Comparison of ENCODE assay signal across 9 cellular contexts in the genomic region with DNA sequence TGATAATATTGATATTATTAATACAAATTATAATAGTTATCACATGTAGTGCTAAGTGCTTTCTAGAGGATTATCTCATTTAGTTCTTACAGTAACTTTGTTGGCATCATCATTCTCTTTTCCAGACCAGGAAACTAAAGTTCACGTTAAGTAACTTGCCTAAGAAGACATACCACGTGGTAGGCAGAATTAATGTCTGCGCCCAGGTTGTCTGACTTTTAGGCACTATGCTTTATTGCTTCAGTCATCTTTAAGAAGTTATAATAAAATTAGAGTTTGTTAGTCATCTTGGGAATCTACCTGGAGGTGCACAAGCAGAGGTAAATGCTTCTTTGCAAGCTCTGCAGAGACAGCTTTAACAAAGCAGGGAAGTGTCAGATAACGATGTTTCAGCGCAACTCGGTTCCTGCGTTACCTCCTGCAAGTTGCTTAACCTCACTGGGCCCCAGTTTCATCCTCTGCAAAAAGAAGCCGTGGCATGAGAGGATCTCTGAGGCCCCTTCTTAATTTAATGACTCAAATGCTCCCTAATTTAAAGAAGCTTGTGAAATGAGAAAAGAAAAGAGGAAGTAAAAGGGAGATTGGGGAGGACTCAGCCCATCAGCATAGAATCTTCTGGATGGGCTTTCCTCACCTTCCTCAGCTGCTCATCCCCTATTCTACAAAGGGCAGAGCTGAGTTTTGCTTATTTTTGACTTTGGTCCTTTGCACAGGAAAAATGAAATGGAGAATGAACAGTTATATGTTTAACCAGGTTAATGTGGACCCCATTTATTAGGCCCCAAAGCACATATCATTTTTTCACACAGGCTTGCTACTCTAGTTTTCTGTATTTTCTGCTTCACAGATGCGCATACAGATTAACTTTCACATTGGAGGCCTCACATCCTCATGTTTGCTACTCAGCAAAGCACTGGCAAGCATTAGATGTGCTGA. TPM values are rescaled to one million over a fixed set of nuclear protein-coding genes. Genes with fewer than 3 reads are reported as not detected.
DNase-seq lines count a peak whose midpoint lies in the region; ATAC-seq and TF ChIP-seq lines count a peak whose summit lies in the region.
"Had no signal": no experiment of that assay in that cellular context is flagged by ENCODE, and none has a peak within 500 bp of the region (broad histone marks: within the 10 kb centered on the region; RNA-seq: fewer than 3 reads in every experiment).

No MANE protein-coding gene starts in this region.

- TF ChIP-seq EP300 in transverse colon (IDR thresholded peaks at IDR 0.05; ENCODE audit: low read depth): no peak

- H3K36me3 ChIP-seq in DOHH2 (ENCODE audit: control insufficient read depth, low read length) (peaks cover 97% of the 10 kb centered on the region), transverse colon (no peaks in the 10 kb centered on the region)

- no peaks in the 10 kb centered on the region for H3K9me2 ChIP-seq in DOHH2 (replicated peaks; ENCODE audit: control insufficient read depth, low read length)

- H4K20me1 ChIP-seq in DOHH2 (ENCODE audit: control insufficient read depth, insufficient read depth, low read depth, low read length): peaks cover 7% of the 10 kb centered on the region; the same call in 1 of the 2 replicates

- CTCF ChIA-PET in HEK293T (lab: Yijun Ruan, JAX): no interaction called here

- no peaks in the 10 kb centered on the region for H3K27me3 Mint-ChIP-seq in activated naive CD8-positive, alpha-beta T cell treated with anti-CD3 and anti-CD28 coated beads, Interleukin-2, amount 10 ng/mL, durations not matched to agents 7 days and 5 days

- intact Hi-C loops in transverse colon (cut with DNase I; ENCODE audit: low total_unique reads): no loop called here

- H3K79me2 ChIP-seq in DOHH2 (ENCODE audit: control insufficient read depth, low read length): peaks cover 100% of the 10 kb centered on the region

- peak; percentile 30 for ATAC-seq in GM21367 (IDR thresholded peaks at IDR 0.05; ENCODE audit: unreplicated experiment)
- ATAC-seq in activated naive CD8-positive, alpha-beta T cell treated with anti-CD3 and anti-CD28 coated beads, Interleukin-2, amount 10 ng/mL, durations not matched to agents 7 days and 5 days (ENCODE audit: low read depth): no peak

- no peak for TF ChIP-seq CTCF in DOHH2 (IDR thresholded peaks at IDR 0.05; ENCODE audit: low read depth, low read length, poor library complexity, severe bottlenecking)
- no peak for TF ChIP-seq CTCF in transverse colon (IDR thresholded peaks at IDR 0.05)

- WGBS in transverse colon (ENCODE audit: low coverage in 1 of 2), 2 donors: 59 to 64% methylated on average over 5 to 9 of the region's 9 CpGs

- no peak for TF ChIP-seq POLR2A in transverse colon (IDR thresholded peaks at IDR 0.05)

- DNase-seq in KBM-7: peak; percentile 81
- DNase-seq in activated naive CD8-positive, alpha-beta T cell treated with anti-CD3 and anti-CD28 coated beads, Interleukin-2, amount 10 ng/mL, durations not matched to agents 7 days and 5 days: no peak
- no peak for DNase-seq in transverse colon
- DNase-seq in activated gamma-delta T cell (lab: John Stamatoyannopoulos, UW): no peak
- no peak for DNase-seq in NCI-H1694 treated with DMSO at 0.1 percent for 48 hours (lab: John Stamatoyannopoulos, UW)
- no peak for DNase-seq in HEK293T (ENCODE audit: extremely low spot score)

- H3K4me1 ChIP-seq in DOHH2 (ENCODE audit: control insufficient read depth, low read length): peaks cover 88% of the 10 kb centered on the region
- peaks cover 8 to 43% (median 19%) of the 10 kb centered on the region in 4 donors for H3K4me1 ChIP-seq in transverse colon

- H3K9me3 Mint-ChIP-seq in activated naive CD8-positive, alpha-beta T cell treated with anti-CD3 and anti-CD28 coated beads, Interleukin-2, amount 10 ng/mL, durations not matched to agents 7 days and 5 days: no peaks in the 10 kb centered on the region
- H3K9me3 Mint-ChIP-seq: neural crest cell had no signal

- POLR2A ChIA-PET in activated naive CD8-positive, alpha-beta T cell treated with anti-CD3 and anti-CD28 coated beads, Interleukin-2, amount 10 ng/mL, durations not matched to agents 7 days and 5 days (lab: Charles Lee): interaction anchor here (0.9 to 8.2 kb wide), 4 partner anchors 11 to 590 kb away, joined by 3 to 186 read pairs (median 4); a partner anchor contains a TSS
- POLR2A ChIA-PET in HEK293T (lab: Yijun Ruan, JAX): no interaction called here

- H3K4me2 ChIP-seq in DOHH2 (ENCODE audit: low read length): peak overlapping the region; percentile 98

- peaks cover 75% of the 10 kb centered on the region for H3F3A ChIP-seq in DOHH2 (ENCODE audit: control insufficient read depth, insufficient read depth)

- peak overlapping the region; percentile 98 for H3K4me3 Mint-ChIP-seq in activated naive CD8-positive, alpha-beta T cell treated with anti-CD3 and anti-CD28 coated beads, Interleukin-2, amount 10 ng/mL, durations not matched to agents 7 days and 5 days
- H3K4me3 Mint-ChIP-seq: neural crest cell had no signal

- H3K4me1 Mint-ChIP-seq in activated naive CD8-positive, alpha-beta T cell treated with anti-CD3 and anti-CD28 coated beads, Interleukin-2, amount 10 ng/mL, durations not matched to agents 7 days and 5 days: peaks cover 58% of the 10 kb centered on the region

- H3K4me3 ChIP-seq in DOHH2 (ENCODE audit: low read length) (peak overlapping the region; percentile 90), transverse colon (no peak overlapping the region)

- H3K36me3 Mint-ChIP-seq in activated naive CD8-positive, alpha-beta T cell treated with anti-CD3 and anti-CD28 coated beads, Interleukin-2, amount 10 ng/mL, durations not matched to agents 7 days and 5 days: peaks cover 55% of the 10 kb centered on the region

- H3K27me3 ChIP-seq in DOHH2 (ENCODE audit: control insufficient read depth, low read length) (no peaks in the 10 kb centered on the region), transverse colon (no peaks in the 10 kb centered on the region)

- H3K9me3 ChIP-seq in DOHH2 (ENCODE audit: control insufficient read depth, insufficient read depth, low read length): no peaks in the 10 kb centered on the region
- H3K9me3 ChIP-seq in transverse colon: no peaks in the 10 kb centered on the region

- peak overlapping the region; percentile 81 for H3K27ac Mint-ChIP-seq in activated naive CD8-positive, alpha-beta T cell treated with anti-CD3 and anti-CD28 coated beads, Interleukin-2, amount 10 ng/mL, durations not matched to agents 7 days and 5 days

- peak overlapping the region; percentile 98 for H3K27ac ChIP-seq in DOHH2 (ENCODE audit: low read depth, low read length)
- peak overlapping the region; percentile 49 to 76 (median 70) for H3K27ac ChIP-seq in transverse colon

- in situ Hi-C loops in KBM-7 (cut with MboI; ENCODE audit: low pct_unique_long_range_greater_than_20kb, low sequenced_read_pairs) (no loop called here), transverse colon (cut with MboI; ENCODE audit: low pct_ligation_motif_present in 1 of 4, low pct_unique_long_range_greater_than_20kb in 1 of 4, low sequenced_read_pairs in 3 of 4) (no loop called here)

TF ChIP-seq in HEK293T, 16 proteins besides CTCF, POLR2A, EP300 and RAD21:
- TF ChIP-seq HDGF (IDR thresholded peaks at IDR 0.05; ENCODE audit: borderline replicate concordance) (no peak), FOXA1 (IDR thresholded peaks at IDR 0.05) (no peak), CTBP1 (IDR thresholded peaks at IDR 0.05; ENCODE audit: borderline replicate concordance) (no peak), ELF4 (IDR thresholded peaks at IDR 0.05) (no peak), BHLHE40 (IDR thresholded peaks at IDR 0.05; ENCODE audit: borderline replicate concordance) (no peak), ARNT (IDR thresholded peaks at IDR 0.05) (no peak), FOXM1 (IDR thresholded peaks at IDR 0.05; ENCODE audit: borderline replicate concordance) (no peak)

RNA-seq across cellular contexts. Expression of a gene that starts 5.3 kb away (rescaled TPM):
- total RNA-seq in activated naive CD8-positive, alpha-beta T cell treated with anti-CD3 and anti-CD28 coated beads, Interleukin-2, amount 10 ng/mL, durations not matched to agents 7 days and 5 days: 1,000 to 10,000 TPM; 1,212 to 1,244 TPM
- total RNA-seq in transverse colon: 10 to 100 TPM; 36.7 to 69.5 (median 48.3) TPM

RNA-seq across cellular contexts. Expression of a gene that starts 16.7 kb away (rescaled TPM):
- not detected for total RNA-seq in activated naive CD8-positive, alpha-beta T cell treated with anti-CD3 and anti-CD28 coated beads, Interleukin-2, amount 10 ng/mL, durations not matched to agents 7 days and 5 days
- total RNA-seq in transverse colon: not detected
- total RNA-seq: neural crest cell had no signal

RNA-seq across cellular contexts. Expression of a gene that starts 17.8 kb away (rescaled TPM):
- 10 to 100 TPM; 10.1 to 11.8 TPM for total RNA-seq in activated naive CD8-positive, alpha-beta T cell treated with anti-CD3 and anti-CD28 coated beads, Interleukin-2, amount 10 ng/mL, durations not matched to agents 7 days and 5 days
- 1 to 10 TPM in 1 of 4 donors, under 1 TPM in 1, not detected in 2; 0.64 to 2.6 TPM for total RNA-seq in transverse colon
- total RNA-seq: neural crest cell had no signal

Comparison
In these comparisons a context has a peak if more than half of its experiments do, and no peak if none do; other contexts are left out.
1. RNA of a gene that starts 5.3 kb away (total RNA-seq): 1,212 to 1,244 TPM in activated naive CD8-positive, alpha-beta T cell treated with anti-CD3 and anti-CD28 coated beads, Interleukin-2, amount 10 ng/mL, durations not matched to agents 7 days and 5 days; 36.7 to 69.5 TPM in transverse colon; every median in the first group is over 10 times any median in the second.